Comparison of ENCODE assay signal across 19 cellular contexts in genomic region chr17:13557077-13557476, GRCh38. TPM values are rescaled to one million over a fixed set of nuclear protein-coding genes. Genes with fewer than 3 reads are reported as not detected.
DNase-seq lines count a peak whose midpoint lies in the region; ATAC-seq and TF ChIP-seq lines count a peak whose summit lies in the region.
"Had no signal": no experiment of that assay in that cellular context is flagged by ENCODE, and none has a peak within 500 bp of the region (broad histone marks: within the 10 kb centered on the region; RNA-seq: fewer than 3 reads in every experiment).

No MANE protein-coding gene starts in this region.

- intact Hi-C loops in OCI-LY7 (cut with micrococcal nuclease; ENCODE audit: unreplicated experiment) = no loop called here

- peak; percentile 47 for DNase-seq in AG08395 (ENCODE audit: low spot score)
- DNase-seq in LHCN-M2 (ENCODE audit: low read depth) = peak; percentile 50
- peak; percentile 40 for DNase-seq in brain microvascular endothelial cell
- DNase-seq in OCI-LY7 (ENCODE audit: low spot score) = no peak
- DNase-seq in activated CD4-positive, CD25-positive, alpha-beta regulatory T cell (lab: John Stamatoyannopoulos, UW) = no peak
- DNase-seq in 8988T = no peak
- DNase-seq: activated CD4-positive, alpha-beta T cell treated with anti-CD3 and anti-CD28 coated beads, Interleukin-2, amount 10 ng/mL, durations not matched to agents 7 days and 5 days; kidney; NCI-H2029 treated with DMSO at 0.1 percent for 48 hours; NCI-H526; retina; stimulated activated CD4-positive, alpha-beta T cell treated with anti-CD3 and anti-CD28 coated beads, Interleukin-15, amount 100 ng/mL, for 24 hours; stimulated activated naive CD4-positive, alpha-beta T cell treated with Interleukin-2 at 50 U/mL for 16 hours; trophoblast cell had no signal

- no peak for ATAC-seq in HG02870 (IDR thresholded peaks at IDR 0.05; ENCODE audit: unreplicated experiment)

- H3K27ac ChIP-seq in brain microvascular endothelial cell (peak overlapping the region; percentile 6), mesodermal cell (ENCODE audit: low read depth, low read length, severe bottlenecking) (peak overlapping the region; percentile 3), OCI-LY7 (ENCODE audit: low read depth, low read length, poor library complexity, severe bottlenecking) (no peak overlapping the region)
- H3K27ac ChIP-seq: cardiac muscle cell, neutrophil had no signal

- no TSS peak for BruUV-seq in OCI-LY7 (replicated peaks; lab: Mats Ljungman, UMichigan)

- no peaks in the 10 kb centered on the region for H3K27me3 ChIP-seq in brain microvascular endothelial cell (replicated peaks)
- H3K27me3 ChIP-seq: cardiac muscle cell, neutrophil had no signal

- WGBS in mesodermal cell (ENCODE audit: insufficient coverage in 2 of 2), 2 experiments = 96% methylated on average over 6 of the region's 6 CpGs; no CpG with 5 or more reads in 1 of the 2 experiments

- H3K4me3 ChIP-seq in brain microvascular endothelial cell (ENCODE audit: low read depth, low read length) = no peak overlapping the region
- H3K4me3 ChIP-seq in mesodermal cell (ENCODE audit: extremely low read depth, insufficient read depth, low read length, poor library complexity, severe bottlenecking) = no peak overlapping the region
- H3K4me3 ChIP-seq in OCI-LY7 (ENCODE audit: low read depth, low read length, poor library complexity, severe bottlenecking) = no peak overlapping the region
- H3K4me3 ChIP-seq: cardiac muscle cell had no signal

- H4K20me1 ChIP-seq in OCI-LY7 (ENCODE audit: insufficient read depth, low read length) = no peaks in the 10 kb centered on the region

- no peaks in the 10 kb centered on the region for H3K79me2 ChIP-seq in OCI-LY7 (ENCODE audit: insufficient read depth, low read depth, low read length)

- H3K9me2 ChIP-seq in OCI-LY7 (ENCODE audit: insufficient read depth, low read length) = no peaks in the 10 kb centered on the region

- TF ChIP-seq CTCF in brain microvascular endothelial cell (IDR thresholded peaks at IDR 0.05; ENCODE audit: low read depth, low read length, missing control alignments) (no peak), OCI-LY7 (conservative IDR thresholded peaks at IDR 0.05; ENCODE audit: low read length) (no peak)

- H3K36me3 ChIP-seq in brain microvascular endothelial cell (replicated peaks) (no peaks in the 10 kb centered on the region), mesodermal cell (ENCODE audit: control insufficient read depth, insufficient read depth, low read length) (peaks cover 16% of the 10 kb centered on the region), OCI-LY7 (ENCODE audit: insufficient read depth, low read length) (no peaks in the 10 kb centered on the region)
- H3K36me3 ChIP-seq: cardiac muscle cell, neutrophil had no signal

- H3K4me2 ChIP-seq in OCI-LY7 (ENCODE audit: low read length) = no peak overlapping the region

- CTCF ChIA-PET in OCI-LY7 (lab: Charles Lee; ENCODE audit: unreplicated experiment) = no interaction called here

- POLR2A ChIA-PET in OCI-LY7 (lab: Charles Lee) = no interaction called here

- in situ Hi-C loops in brain microvascular endothelial cell (cut with HindIII; ENCODE audit: low pct_ligation_motif_present, low sequenced_read_pairs) = no loop called here

- H3K4me1 ChIP-seq in mesodermal cell (ENCODE audit: control insufficient read depth, insufficient read depth, low read length, poor library complexity, severe bottlenecking) (peaks cover 9% of the 10 kb centered on the region), OCI-LY7 (ENCODE audit: insufficient read depth, low read length, poor library complexity, severe bottlenecking) (no peaks in the 10 kb centered on the region)

- H3K9me3 ChIP-seq in mesodermal cell (ENCODE audit: control insufficient read depth, low read length) (no peaks in the 10 kb centered on the region), OCI-LY7 (ENCODE audit: low read length) (no peaks in the 10 kb centered on the region)
- H3K9me3 ChIP-seq: neutrophil had no signal

- no peak overlapping the region for H2AFZ ChIP-seq in OCI-LY7 (ENCODE audit: low read length)

RNA-seq across cellular contexts. Expression of gene HS3ST3A1, which starts 44.7 kb away (rescaled TPM):
- 10.4 and 19.8 TPM in 2 replicates for total RNA-seq in LHCN-M2 (2014; rRNA removed)
- polyA plus RNA-seq in LHCN-M2 (2012) = 3.4 TPM
- 19.6 TPM for polyA plus RNA-seq in mesodermal cell (2013, experiment 1 of 2)
- polyA plus RNA-seq in mesodermal cell (2013, experiment 2 of 2) = 13.8 TPM
- not detected in 2 replicates for total RNA-seq in OCI-LY7 (2014; rRNA removed; shearing (Covaris generic))
- 0.72 TPM in 1 of 2 replicates, not detected in the other for total RNA-seq in OCI-LY7 (2022)
- total RNA-seq: A673 had no signal

Comparison
In these comparisons a context has a peak if more than half of its experiments do, and no peak if none do; other contexts are left out.
1. DNase-seq: peak in AG08395 (single experiment), LHCN-M2 (single experiment) and brain microvascular endothelial cell (single experiment); none in OCI-LY7 (single experiment), activated CD4-positive, CD25-positive, alpha-beta regulatory T cell (0 of 4) and 8988T (single experiment).